7 cellular contexts compared by ENCODE assay signal in genomic region chr16:23836404-23837291, GRCh38. TPM values are rescaled to one million over a fixed set of nuclear protein-coding genes. Genes with fewer than 3 reads are reported as not detected.
A peak's percentile ranks its signal among the peaks of the same experiment; 100 is the strongest.
DNase-seq lines count a peak whose midpoint lies in the region; ATAC-seq, FAIRE-seq and TF ChIP-seq lines count a peak whose summit lies in the region.

No MANE protein-coding gene starts in this region.

- peak overlapping the region; percentile 76 for H2AFZ ChIP-seq in KMS-11 (ENCODE audit: low read depth)

- intact Hi-C loops in left cardiac atrium (cut with DNase I) = no loop called here

- WGBS in small intestine, 3 donors = 1 to 4% (median 1%) methylated on average over 44 to 62 of the region's 62 CpGs

- peak; percentile 70 for DNase-seq in activated CD8-positive, alpha-beta memory T cell treated with anti-CD3 and anti-CD28 coated beads, Interleukin-2, amount 50 U/mL, for 4 hours
- peak; percentile 35 for DNase-seq in left cardiac atrium
- DNase-seq in small intestine = peak; percentile 30
- no peak for DNase-seq in HTR-8/SVneo (ENCODE audit: insufficient read length, low spot score)
- no peak for DNase-seq in HuH-7 (ENCODE audit: low spot score)

- H3K4me2 ChIP-seq in KMS-11 = peak overlapping the region; percentile 72

- H3K9me3 ChIP-seq in small intestine (ENCODE audit: control insufficient read depth, low read depth) = no peaks in the 10 kb centered on the region

- H3K27me3 ChIP-seq in KMS-11 (ENCODE audit: insufficient read depth, low read depth) = no peaks in the 10 kb centered on the region
- no peaks in the 10 kb centered on the region for H3K27me3 ChIP-seq in small intestine (ENCODE audit: control insufficient read depth in 2 of 2, insufficient read depth in 2 of 2, low read length in 2 of 2)

- H3K4me1 ChIP-seq in KMS-11 (ENCODE audit: low read depth, poor library complexity, severe bottlenecking) (peaks cover 5% of the 10 kb centered on the region), small intestine (ENCODE audit: control insufficient read depth in 2 of 2, insufficient read depth in 1 of 2, low read depth in 1 of 2, low read length in 1 of 2) (peaks cover 0 to 2% of the 10 kb centered on the region in 2 donors)

- no peaks in the 10 kb centered on the region for H3K36me3 ChIP-seq in KMS-11 (ENCODE audit: insufficient read depth)
- H3K36me3 ChIP-seq in small intestine (ENCODE audit: control insufficient read depth in 2 of 2, insufficient read depth in 2 of 2, low read length in 2 of 2) = no peaks in the 10 kb centered on the region

- H3K9ac ChIP-seq in KMS-11 = no peak overlapping the region

- H3K4me3 ChIP-seq in KMS-11 (IDR thresholded peaks at IDR 0.05; ENCODE audit: insufficient read depth, low read depth, low read length) = no peak overlapping the region
- H3K4me3 ChIP-seq in small intestine (ENCODE audit: low read depth in 1 of 2, low read length in 2 of 2) = peak overlapping the region; percentile 46 to 78

- H3K79me2 ChIP-seq in KMS-11 (ENCODE audit: insufficient read depth, low read depth) = no peaks in the 10 kb centered on the region

- FAIRE-seq in small intestine (lab: Jason Lieb, UNC) (no peak), HTR-8/SVneo (lab: Jason Lieb, UNC) (no peak)

- H3K27ac ChIP-seq in KMS-11 (no peak overlapping the region), small intestine (ENCODE audit: low read depth in 1 of 2, low read length in 1 of 2) (no peak overlapping the region)

- TF ChIP-seq CTCF in KMS-11 (conservative IDR thresholded peaks at IDR 0.05; ENCODE audit: low read depth, low read length) = no peak

- ATAC-seq in GM19438 (IDR thresholded peaks at IDR 0.05; ENCODE audit: low read depth, unreplicated experiment) (peak; percentile 13), left cardiac atrium (peak; percentile 39 to 45)

- no peaks in the 10 kb centered on the region for H4K20me1 ChIP-seq in KMS-11 (ENCODE audit: insufficient read depth)

RNA-seq across cellular contexts. Expression of gene PRKCB, which starts 0.9 kb away (rescaled TPM):
- 1 to 10 TPM; 4.1 to 4.7 TPM for total RNA-seq in left cardiac atrium
- polyA plus RNA-seq in small intestine = 1 to 10 TPM; 2.3 to 5.1 (median 2.9) TPM

Comparison
In these comparisons a context has a peak if more than half of its experiments do, and no peak if none do; other contexts are left out.
1. DNase-seq: peak in activated CD8-positive, alpha-beta memory T cell treated with anti-CD3 and anti-CD28 coated beads, Interleukin-2, amount 50 U/mL, for 4 hours (single experiment), left cardiac atrium (single experiment) and small intestine (single experiment); none in HTR-8/SVneo (single experiment) and HuH-7 (single experiment).